10 cellular contexts compared by ENCODE assay signal in the genomic region with DNA sequence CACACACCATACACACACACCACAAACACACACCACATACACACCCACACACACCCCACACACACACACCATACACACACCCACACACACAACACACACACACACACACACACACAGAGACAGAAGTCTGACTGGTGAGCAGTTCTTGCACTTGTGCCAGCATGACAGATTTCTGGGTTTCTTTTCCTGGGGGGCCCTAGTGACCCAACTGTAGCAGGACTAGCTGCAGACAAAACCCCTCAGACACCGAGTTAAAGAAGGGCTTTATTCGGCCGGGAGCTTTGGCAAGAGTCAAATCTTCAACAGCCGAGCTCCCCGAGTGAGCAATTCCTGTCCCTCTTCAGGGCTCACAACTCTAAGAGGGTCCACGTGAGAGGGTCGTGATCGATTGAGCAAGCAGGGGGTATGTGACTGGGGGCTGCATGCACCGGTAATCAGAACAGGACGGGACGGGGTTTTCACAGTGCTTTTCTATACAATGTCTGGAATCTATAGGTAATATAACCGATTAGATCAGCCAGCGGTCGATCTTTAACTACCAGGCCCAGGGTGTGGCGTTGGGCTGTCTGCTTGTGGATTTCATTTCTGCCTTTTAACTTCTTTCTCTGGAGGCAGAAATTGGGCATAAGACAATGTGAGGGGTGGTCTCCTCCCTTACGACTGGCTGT. TPM values are rescaled to one million over a fixed set of nuclear protein-coding genes. Genes with fewer than 3 reads are reported as not detected.
DNase-seq lines count a peak whose midpoint lies in the region; ATAC-seq and TF ChIP-seq lines count a peak whose summit lies in the region.
"Not testable (repeated sequence)": the region's sequence is repeated elsewhere in the genome, so short reads cannot be mapped to it uniquely, and the experiment has no call there.
"Had no signal": no experiment of that assay in that cellular context is flagged by ENCODE, and none has a peak within 500 bp of the region (broad histone marks: within the 10 kb centered on the region; RNA-seq: fewer than 3 reads in every experiment).

No MANE protein-coding gene starts in this region.

- not testable (repeated sequence) for H3K4ac ChIP-seq in neuronal stem cell (ENCODE audit: low read length)

- not testable (repeated sequence) for H3K9me3 Mint-ChIP-seq in central memory CD8-positive, alpha-beta T cell; memory B cell; type B pancreatic cell

- peak overlapping the region; percentile 39 for H3K9ac ChIP-seq in NT2/D1 (ENCODE audit: insufficient read length, low read depth)
- not testable (repeated sequence) for H3K9ac ChIP-seq in neuronal stem cell (ENCODE audit: low read depth, low read length, poor library complexity)

- H3K79me1 ChIP-seq in neuronal stem cell (ENCODE audit: low read depth, low read length) = not testable (repeated sequence)

- not testable (repeated sequence) for H4K20me1 ChIP-seq in DOHH2 (ENCODE audit: control insufficient read depth, insufficient read depth, low read depth, low read length)

- H3K36me3 Mint-ChIP-seq in central memory CD8-positive, alpha-beta T cell (ENCODE audit: insufficient read depth); memory B cell; type B pancreatic cell: not testable (repeated sequence)

- not testable (repeated sequence) for H3K36me3 ChIP-seq in DOHH2 (ENCODE audit: control insufficient read depth, low read length); NT2/D1 (ENCODE audit: insufficient read depth, insufficient read length, low read length); neuronal stem cell (replicated peaks in 1 of 2; ENCODE audit: control insufficient read depth in 2 of 2, insufficient read depth in 2 of 2, low read length in 2 of 2)

- not testable (repeated sequence) for H3K27me3 Mint-ChIP-seq in central memory CD8-positive, alpha-beta T cell; memory B cell; type B pancreatic cell

- peak overlapping the region; percentile 12; the same call in 1 of the 2 replicates for H3K4me2 ChIP-seq in DOHH2 (ENCODE audit: low read length)
- H3K4me2 ChIP-seq in neuronal stem cell (ENCODE audit: insufficient read depth, low read length, poor library complexity, severe bottlenecking) = not testable (repeated sequence)

- H2AFZ ChIP-seq in neuronal stem cell (ENCODE audit: low read length) = peak overlapping the region; percentile 66

- TF ChIP-seq CTCF in DOHH2 (IDR thresholded peaks at IDR 0.05; ENCODE audit: low read depth, low read length, poor library complexity, severe bottlenecking); type B pancreatic cell (conservative IDR thresholded peaks at IDR 0.05): not testable (repeated sequence)

- not testable (repeated sequence) for H3K9me2 ChIP-seq in DOHH2 (replicated peaks; ENCODE audit: control insufficient read depth, low read length)

- not testable (repeated sequence) for H3K4me3 ChIP-seq in DOHH2 (ENCODE audit: low read length); NT2/D1 (ENCODE audit: insufficient read length, low read depth)
- peak overlapping the region in 1 of 2 donors; percentile 51 for H3K4me3 ChIP-seq in neuronal stem cell (ENCODE audit: low read length in 2 of 2)

- H3K18ac ChIP-seq in neuronal stem cell (ENCODE audit: low read length) = not testable (repeated sequence)

- peaks cover 16% of the 10 kb centered on the region for H3K4me1 ChIP-seq in DOHH2 (ENCODE audit: control insufficient read depth, low read length)
- H3K4me1 ChIP-seq in NT2/D1 (ENCODE audit: insufficient read depth, insufficient read length); neuronal stem cell (ENCODE audit: control insufficient read depth in 2 of 2, insufficient read depth in 1 of 2, low read depth in 1 of 2, low read length in 2 of 2): not testable (repeated sequence)

- H2AK5ac ChIP-seq in neuronal stem cell (ENCODE audit: low read depth, low read length) = not testable (repeated sequence)

- not testable (repeated sequence) for H2BK5ac ChIP-seq in neuronal stem cell (ENCODE audit: low read length)

- peaks cover 33% of the 10 kb centered on the region for H3K4me1 Mint-ChIP-seq in central memory CD8-positive, alpha-beta T cell
- H3K4me1 Mint-ChIP-seq in memory B cell (peaks cover 25% of the 10 kb centered on the region), type B pancreatic cell (ENCODE audit: unreplicated experiment) (peaks cover 28% of the 10 kb centered on the region)

- H2BK12ac ChIP-seq in neuronal stem cell (ENCODE audit: low read length) = peak overlapping the region; percentile 63

- not testable (repeated sequence) for H4K91ac ChIP-seq in neuronal stem cell (ENCODE audit: low read depth, low read length, poor library complexity)

- H3K27me3 ChIP-seq in DOHH2 (ENCODE audit: control insufficient read depth, low read length); NT2/D1 (ENCODE audit: insufficient read depth, insufficient read length); neuronal stem cell (ENCODE audit: control insufficient read depth in 3 of 3, insufficient read depth in 3 of 3, low read depth in 1 of 3, low read length in 3 of 3): not testable (repeated sequence)

- no CpG with 5 or more reads among the region's 16 CpGs for WGBS in neuronal stem cell (ENCODE audit: extremely low coverage in 2 of 2, insufficient read length in 2 of 2, insufficient replicate concordance in 1 of 2), 2 donors

- H3K9me3 ChIP-seq in DOHH2 (ENCODE audit: control insufficient read depth, insufficient read depth, low read length); NT2/D1 (ENCODE audit: insufficient read depth, low read length); neuronal stem cell (replicated peaks in 1 of 2; ENCODE audit: control insufficient read depth in 2 of 2, insufficient read depth in 1 of 2, low read depth in 1 of 2, low read length in 2 of 2): not testable (repeated sequence)

- H4K8ac ChIP-seq in neuronal stem cell (ENCODE audit: low read depth, low read length) = peak overlapping the region; percentile 70

- H3K4me3 Mint-ChIP-seq in central memory CD8-positive, alpha-beta T cell = peak overlapping the region; percentile 51
- H3K4me3 Mint-ChIP-seq in memory B cell (peak overlapping the region; percentile 14), type B pancreatic cell (peak overlapping the region; percentile 64)

- H2BK15ac ChIP-seq in neuronal stem cell (ENCODE audit: low read length) = not testable (repeated sequence)

- not testable (repeated sequence) for H3K79me2 ChIP-seq in DOHH2 (ENCODE audit: control insufficient read depth, low read length)

- peak overlapping the region; percentile 74 for H3K27ac Mint-ChIP-seq in central memory CD8-positive, alpha-beta T cell (ENCODE audit: low read depth)
- H3K27ac Mint-ChIP-seq in memory B cell = not testable (repeated sequence)
- H3K27ac Mint-ChIP-seq in type B pancreatic cell = peak overlapping the region; percentile 78

- not testable (repeated sequence) for H3K23ac ChIP-seq in neuronal stem cell (ENCODE audit: low read depth, low read length, poor library complexity)

- not testable (repeated sequence) for DNase-seq in NT2/D1 (ENCODE audit: low read depth, low spot score); central memory CD8-positive, alpha-beta T cell (ENCODE audit: low spot score in 2 of 2); memory B cell (ENCODE audit: low spot score in 2 of 2); neuronal stem cell (ENCODE audit: low spot score); type B pancreatic cell (ENCODE audit: extremely low spot score, unreplicated experiment)
- DNase-seq in activated CD8-positive, alpha-beta memory T cell treated with anti-CD3 and anti-CD28 coated beads, Interleukin-2, amount 50 U/mL, for 48 hours = peak; percentile 49

- ATAC-seq in HG02981 (IDR thresholded peaks at IDR 0.05; ENCODE audit: unreplicated experiment) = peak; percentile 18
- ATAC-seq in central memory CD8-positive, alpha-beta T cell (replicated peaks; ENCODE audit: extremely low read depth, poor library complexity, severe bottlenecking); memory B cell (ENCODE audit: low read depth): not testable (repeated sequence)

- H3F3A ChIP-seq in DOHH2 (ENCODE audit: control insufficient read depth, insufficient read depth) = peaks cover 10% of the 10 kb centered on the region

- H2BK120ac ChIP-seq in neuronal stem cell (ENCODE audit: low read depth, low read length) = not testable (repeated sequence)

- H3K27ac ChIP-seq in DOHH2 (ENCODE audit: low read depth, low read length); neuronal stem cell (replicated peaks; ENCODE audit: low read length): not testable (repeated sequence)

- peak overlapping the region; percentile 75 for H3K14ac ChIP-seq in neuronal stem cell (ENCODE audit: low read length)

RNA-seq across cellular contexts. Expression of a gene that starts 19.1 kb away (rescaled TPM):
- 87.0 TPM for polyA plus RNA-seq in neuronal stem cell (2013, experiment 1 of 2)
- 87.3 TPM for polyA plus RNA-seq in neuronal stem cell (2013, experiment 2 of 2)
- 95.0 and 185 TPM in 2 replicates for total RNA-seq in type B pancreatic cell (ENCODE audit: low replicate concordance)
- total RNA-seq: ascending aorta had no signal
- polyA plus RNA-seq: CD14-positive monocyte had no signal

RNA-seq across cellular contexts. Expression of a gene that starts 29.5 kb away (rescaled TPM):
- 629 TPM for polyA plus RNA-seq in neuronal stem cell (2013, experiment 1 of 2)
- 604 TPM for polyA plus RNA-seq in neuronal stem cell (2013, experiment 2 of 2)
- 175 and 354 TPM in 2 replicates for total RNA-seq in type B pancreatic cell (ENCODE audit: low replicate concordance)

RNA-seq across cellular contexts. Expression of a gene that starts 36.3 kb away (rescaled TPM):
- polyA plus RNA-seq in neuronal stem cell (2013, experiment 1 of 2) = 171 TPM
- 162 TPM for polyA plus RNA-seq in neuronal stem cell (2013, experiment 2 of 2)
- total RNA-seq in type B pancreatic cell (ENCODE audit: low replicate concordance) = 34.1 and 192 TPM in 2 replicates

RNA-seq across cellular contexts. Expression of a gene that starts 42.6 kb away (rescaled TPM):
- polyA plus RNA-seq in neuronal stem cell (2013, experiment 1 of 2) = 660 TPM
- 657 TPM for polyA plus RNA-seq in neuronal stem cell (2013, experiment 2 of 2)
- 109 and 238 TPM in 2 replicates for total RNA-seq in type B pancreatic cell (ENCODE audit: low replicate concordance)

RNA-seq across cellular contexts. Expression of a gene that starts 43.8 kb away (rescaled TPM):
- 0.40 TPM for polyA plus RNA-seq in neuronal stem cell (2013, experiment 1 of 2)
- 0.40 TPM for polyA plus RNA-seq in neuronal stem cell (2013, experiment 2 of 2)
- total RNA-seq in type B pancreatic cell (ENCODE audit: low replicate concordance) = 51.6 and 156 TPM in 2 replicates
- total RNA-seq: ascending aorta had no signal
- polyA plus RNA-seq: CD14-positive monocyte had no signal

Comparison
In these comparisons a context has a peak if more than half of its experiments do, and no peak if none do; other contexts are left out.
1. H3K4me3 Mint-ChIP-seq: peak in every context shown above with its lines; median percentile 64 in type B pancreatic cell; 51 in central memory CD8-positive, alpha-beta T cell; 14 in memory B cell.